Comparison of ENCODE assay signal across 32 cellular contexts in the genomic region with DNA sequence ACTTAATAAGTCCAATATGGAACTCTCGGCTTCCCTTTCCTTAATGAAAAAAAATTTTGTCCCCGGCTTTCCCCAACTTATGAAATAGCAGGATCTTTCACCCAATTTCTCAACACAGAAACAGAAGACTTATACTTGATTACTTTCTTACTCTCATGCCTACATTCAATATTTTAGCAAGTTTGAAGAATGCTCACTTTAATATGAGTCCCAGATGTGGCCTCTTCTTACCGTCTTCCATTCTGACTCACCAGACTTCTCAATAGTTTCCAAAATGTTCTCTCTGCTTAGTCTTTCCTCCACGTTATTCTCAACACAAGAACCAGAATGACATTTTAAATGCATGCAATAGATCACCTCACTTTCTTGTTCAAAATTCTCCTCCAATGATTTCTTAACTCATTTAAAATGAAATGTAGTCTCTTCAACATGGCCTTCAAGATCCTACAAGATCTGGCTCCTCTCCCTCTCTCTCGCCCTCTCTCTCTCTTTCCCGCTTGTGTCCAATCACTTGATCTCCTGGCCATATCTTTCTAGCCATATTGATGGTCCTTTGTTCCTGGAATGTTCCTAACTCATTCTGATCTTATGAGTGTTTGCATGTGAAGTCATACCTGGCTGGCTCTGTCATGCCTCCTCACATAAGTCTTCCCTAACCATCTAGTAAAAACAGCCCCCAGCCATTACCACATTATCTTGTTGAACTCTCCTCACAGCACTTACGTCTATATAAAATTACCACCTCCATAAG.
A peak's percentile ranks its signal among the peaks of the same experiment; 100 is the strongest.
DNase-seq lines count a peak whose midpoint lies in the region; ATAC-seq, FAIRE-seq and TF ChIP-seq lines count a peak whose summit lies in the region.
"Had no signal": no experiment of that assay in that cellular context is flagged by ENCODE, and none has a peak within 500 bp of the region (broad histone marks: within the 10 kb centered on the region; RNA-seq: fewer than 3 reads in every experiment).

No MANE protein-coding gene starts in this region.

- H2BK120ac ChIP-seq in H1 (replicated peaks; ENCODE audit: low read depth, low read length): no peak overlapping the region

- no peak overlapping the region for H2BK5ac ChIP-seq in H1 (ENCODE audit: low read depth, low read length)

- DNase-seq in AG09309 (ENCODE audit: low read depth): peak; percentile 32
- DNase-seq in HCEC 1CT: peak; percentile 13
- DNase-seq in H1 (ENCODE audit: low read depth in 1 of 2, low spot score in 2 of 2): no peak
- peak; percentile 88 for DNase-seq in kidney tubule cell (ENCODE audit: low spot score)
- DNase-seq in DMS 273 (lab: John Stamatoyannopoulos, UW; ENCODE audit: unreplicated experiment): no peak
- no peak for DNase-seq in stimulated activated naive CD4-positive, alpha-beta T cell treated with Interleukin-2 at 50 U/mL for 16 hours (lab: John Stamatoyannopoulos, UW)
- DNase-seq: activated CD4-positive, alpha-beta memory T cell treated with anti-CD3 and anti-CD28 coated beads, Interleukin-2, amount 10 ng/mL, durations not matched to agents 7 days and 5 days; activated CD4-positive, alpha-beta T cell treated with anti-CD3 and anti-CD28 coated beads for 1 hour; activated CD8-positive, alpha-beta memory T cell treated with anti-CD3 and anti-CD28 coated beads, Interleukin-2, amount 50 U/mL, for 4 hours; activated naive CD4-positive, alpha-beta T cell treated with Interleukin-2 at 50 U/mL for 16 hours; brain microvascular endothelial cell; DND-41; glutamatergic neuron; H9; naive B cell; NCI-H1092; NCI-H1694; NCI-H446 treated with DMSO at 0.1 percent for 48 hours; NCI-H774; Peyer's patch; right cardiac atrium; SJCRH30; stimulated activated CD8-positive, alpha-beta memory T cell treated with anti-CD3 and anti-CD28 coated beads, Interleukin-4, amount 100 ng/mL, for 48 hours; stomach; SW 1271; tibial artery had no signal

- H3K4ac ChIP-seq in H1 (replicated peaks; ENCODE audit: insufficient read length, low read depth, low read length): no peak overlapping the region

- POLR2A ChIA-PET in H1 (lab: Charles Lee; ENCODE audit: partially characterized antibody): no interaction called here

- H3K27ac ChIP-seq in H1 (ENCODE audit: low read depth, low read length): no peak overlapping the region
- H3K27ac ChIP-seq: A549; BLaER1 treated with 17β-estradiol and CSF1 and Interleukin-3, amounts not matched to agents 10 nM and 100 nM; brain microvascular endothelial cell; Peyer's patch; SJCRH30; stomach; tibial artery had no signal

- no peaks in the 10 kb centered on the region for H3K79me2 ChIP-seq in H1 (ENCODE audit: control insufficient read depth in 1 of 2, insufficient read depth in 2 of 2, low read length in 2 of 2)

- no peaks in the 10 kb centered on the region for H4K20me1 ChIP-seq in H1 (replicated peaks in 1 of 2; ENCODE audit: control insufficient read depth in 1 of 2, insufficient read depth in 2 of 2, low read length in 2 of 2)
- H4K20me1 ChIP-seq: BLaER1 treated with 17β-estradiol and CSF1 and Interleukin-3, amounts not matched to agents 10 nM and 100 nM had no signal

- no peak overlapping the region for H3K14ac ChIP-seq in H1 (ENCODE audit: insufficient read length)

- H3K9ac ChIP-seq in H1 (replicated peaks in 1 of 4; ENCODE audit: extremely low read depth in 1 of 4, low read depth in 3 of 4, low read length in 3 of 4): no peak overlapping the region
- H3K9ac ChIP-seq: BLaER1 treated with 17β-estradiol and CSF1 and Interleukin-3, amounts not matched to agents 10 nM and 100 nM had no signal

- CTCF ChIA-PET in H1 (lab: Charles Lee; ENCODE audit: partially characterized antibody): interaction anchor here (1.0 to 2.3 kb wide), 2 partner anchors 32 to 149 kb away, joined by 3 to 8 read pairs; no protein-coding TSS in a partner anchor

- H3K9me3 ChIP-seq in H1 (ENCODE audit: insufficient read depth in 2 of 2, low read depth in 1 of 2, low read length in 1 of 2): no peaks in the 10 kb centered on the region
- H3K9me3 ChIP-seq: SJCRH30 had no signal

- H4K91ac ChIP-seq in H1 (replicated peaks; ENCODE audit: insufficient read length, low read length): no peak overlapping the region

- peaks cover 0 to 8% (median 6%) of the 10 kb centered on the region in 4 experiments; a peak in 5 of 7 replicates for H3K4me1 ChIP-seq in H1 (replicated peaks in 1 of 4; ENCODE audit: control insufficient read depth in 3 of 4, insufficient read depth in 4 of 4, low read length in 3 of 4)
- H3K4me1 ChIP-seq: A549, Peyer's patch, SJCRH30, stomach, tibial artery had no signal

- H2BK15ac ChIP-seq in H1 (ENCODE audit: low read length): no peak overlapping the region

- H4K8ac ChIP-seq in H1 (ENCODE audit: extremely low read depth, insufficient read depth, low read length): no peak overlapping the region

- no peak for TF ChIP-seq RAD21 in H1 (IDR thresholded peaks at IDR 0.05 in 1 of 2, conservative IDR thresholded peaks at IDR 0.05 in 1 of 2; ENCODE audit: low read depth in 2 of 2, low read length in 2 of 2)

- ATAC-seq in GM18517 (IDR thresholded peaks at IDR 0.05; ENCODE audit: unreplicated experiment) (no peak), GM21528 (IDR thresholded peaks at IDR 0.05; ENCODE audit: low FRiP score, unreplicated experiment) (no peak)
- ATAC-seq: A549, right cardiac atrium had no signal

- H3K79me1 ChIP-seq in H1 (ENCODE audit: low read depth, low read length): no peaks in the 10 kb centered on the region

- H4K5ac ChIP-seq in H1 (ENCODE audit: insufficient read length, low read depth, low read length): no peak overlapping the region

- 88% methylated on average over 7 of the region's 7 CpGs; no CpG with 5 or more reads in 1 of the 2 experiments for whole genome bisulfite sequencing in H1 (ENCODE audit: extremely low coverage in 1 of 2, insufficient coverage in 1 of 2, insufficient read length in 1 of 2, insufficient replicate concordance in 2 of 2, low coverage in 1 of 2, low lambda C conversion rate in 2 of 2, missing lambda C conversion rate in 1 of 2), 2 experiments

- H2AK5ac ChIP-seq in H1 (ENCODE audit: low read depth, low read length): no peak overlapping the region

- H2BK12ac ChIP-seq in H1 (ENCODE audit: low read depth, low read length): 0 out of 2 replicates have a peak overlapping the region, but pooled peaks have one; percentile 5

- H3K36me3 ChIP-seq in H1 (ENCODE audit: control insufficient read depth in 2 of 4, insufficient read depth in 4 of 4, low read length in 3 of 4): no peaks in the 10 kb centered on the region
- H3K36me3 ChIP-seq: brain microvascular endothelial cell, Peyer's patch, SJCRH30, stomach, tibial artery had no signal

- H3K4me2 ChIP-seq in H1 (ENCODE audit: insufficient read depth in 1 of 2, low read depth in 2 of 2, low read length in 2 of 2): no peak overlapping the region
- H3K4me2 ChIP-seq: A549; BLaER1 treated with 17β-estradiol and CSF1 and Interleukin-3, amounts not matched to agents 10 nM and 100 nM had no signal

- no peak overlapping the region for H3K4me3 ChIP-seq in AG09309 (ENCODE audit: control insufficient read depth, low read depth, low read length)
- no peak overlapping the region for H3K4me3 ChIP-seq in H1 (ENCODE audit: extremely low read depth in 1 of 4, insufficient read depth in 2 of 4, low read depth in 3 of 4, low read length in 4 of 4)
- H3K4me3 ChIP-seq: A549; BLaER1 treated with 17β-estradiol and CSF1 and Interleukin-3, amounts not matched to agents 10 nM and 100 nM; Peyer's patch; SJCRH30; stomach; tibial artery had no signal

- FAIRE-seq in H1 (lab: Jason Lieb, UNC): no peak
- FAIRE-seq: GM19239, islet of Langerhans had no signal

- H3K56ac ChIP-seq in H1 (replicated peaks; ENCODE audit: insufficient read length, low read depth, low read length): no peak overlapping the region

- H2BK20ac ChIP-seq in H1 (ENCODE audit: low read length): no peak overlapping the region

- no peaks in the 10 kb centered on the region for H3K23me2 ChIP-seq in H1 (ENCODE audit: low read depth, low read length)

- no peak for TF ChIP-seq CTCF in AG09309 (IDR thresholded peaks at IDR 0.05; ENCODE audit: control insufficient read depth, insufficient read depth, low read depth, low read length, missing control alignments)
- TF ChIP-seq CTCF in H1 (IDR thresholded peaks at IDR 0.05; ENCODE audit: control extremely low read depth in 1 of 3, insufficient read depth in 1 of 3, low read depth in 1 of 3, low read length in 3 of 3): no peak

- no peak for TF ChIP-seq EP300 in H1 (IDR thresholded peaks at IDR 0.05; ENCODE audit: borderline replicate concordance in 1 of 2, low read depth in 2 of 2, low read length in 2 of 2)

- H2AFZ ChIP-seq in H1 (ENCODE audit: low read length): no peak overlapping the region

- TF ChIP-seq POLR2A in H1 (IDR thresholded peaks at IDR 0.05; ENCODE audit: control extremely low read depth in 1 of 2, low read depth in 2 of 2, low read length in 2 of 2): no peak

- H3K27me3 ChIP-seq in H1 (replicated peaks in 1 of 4; ENCODE audit: control insufficient read depth in 3 of 4, extremely low read depth in 1 of 4, insufficient read depth in 3 of 4, low read length in 3 of 4): no peaks in the 10 kb centered on the region
- H3K27me3 ChIP-seq: BLaER1 treated with 17β-estradiol and CSF1 and Interleukin-3, amounts not matched to agents 10 nM and 100 nM; brain microvascular endothelial cell; Peyer's patch; SJCRH30; stomach; tibial artery had no signal

- H3K23ac ChIP-seq in H1 (ENCODE audit: insufficient read length): no peak overlapping the region

- no peak overlapping the region for H3K18ac ChIP-seq in H1 (ENCODE audit: extremely low read depth, low read length)

TF ChIP-seq in H1, 55 proteins besides CTCF, POLR2A, EP300 and RAD21 (continues in another document):
- TF ChIP-seq CBX8 (IDR thresholded peaks at IDR 0.05; ENCODE audit: borderline replicate concordance, low read depth, low read length) (no peak), SUZ12 (IDR thresholded peaks at IDR 0.05; ENCODE audit: low read length) (no peak), KDM1A (IDR thresholded peaks at IDR 0.05; ENCODE audit: borderline replicate concordance, low read length) (no peak), RXRA (IDR thresholded peaks at IDR 0.05; ENCODE audit: insufficient read depth, low read depth, low read length) (no peak), CTBP2 (IDR thresholded peaks at IDR 0.05; ENCODE audit: borderline replicate concordance, insufficient read depth, insufficient read length, low read length) (no peak), TAF1 (IDR thresholded peaks at IDR 0.05; ENCODE audit: low read depth, low read length) (no peak), NANOG (IDR thresholded peaks at IDR 0.05; ENCODE audit: insufficient read depth, low read depth, low read length, poor library complexity, severe bottlenecking) (no peak), BCL11A (IDR thresholded peaks at IDR 0.05; ENCODE audit: low read depth in 2 of 2, low read length in 2 of 2) (no peak), FOSL1 (IDR thresholded peaks at IDR 0.05; ENCODE audit: insufficient read depth, low read depth, low read length) (no peak), MAFK (IDR thresholded peaks at IDR 0.05; ENCODE audit: low read depth, low read length) (no peak), CEBPB (IDR thresholded peaks at IDR 0.05; ENCODE audit: low read depth, low read length) (no peak)
- TF ChIP-seq, protein P1, sequence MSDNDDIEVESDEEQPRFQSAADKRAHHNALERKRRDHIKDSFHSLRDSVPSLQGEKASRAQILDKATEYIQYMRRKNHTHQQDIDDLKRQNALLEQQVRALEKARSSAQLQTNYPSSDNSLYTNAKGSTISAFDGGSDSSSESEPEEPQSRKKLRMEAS (IDR thresholded peaks at IDR 0.05): no peak

Comparison
In these comparisons a context has a peak if more than half of its experiments do, and no peak if none do; other contexts are left out.
1. DNase-seq: peak in AG09309 (single experiment), HCEC 1CT (single experiment) and kidney tubule cell (single experiment); none in H1 (0 of 2), DMS 273 (single experiment) and stimulated activated naive CD4-positive, alpha-beta T cell treated with Interleukin-2 at 50 U/mL for 16 hours (single experiment).